Comparison of ENCODE assay signal across 1 cellular context in genomic region chr1:5992814-5993552, GRCh38.
TF ChIP-seq lines count a peak whose summit lies in the region.

No MANE protein-coding gene starts in this region.

TF ChIP-seq in K562, 482 proteins besides CTCF, POLR2A, EP300 and RAD21 (continued from another document and continues in another):
- TF ChIP-seq TFAP4 (CRISPR knock-in tag; IDR thresholded peaks at IDR 0.05; ENCODE audit: borderline replicate concordance) (0 out of 2 replicates have a peak, but pooled peaks have one; percentile 7), ZBTB7A (IDR thresholded peaks at IDR 0.05; ENCODE audit: borderline replicate concordance, control insufficient read depth, low read depth, low read length) (peak; percentile 14; the same call in 1 of the 2 replicates), ZNF212 (CRISPR knock-in tag; IDR thresholded peaks at IDR 0.05) (no peak), ZNF79 (CRISPR knock-in tag; IDR thresholded peaks at IDR 0.05; ENCODE audit: low read depth) (no peak), HOXB6 (CRISPR knock-in tag; IDR thresholded peaks at IDR 0.05; ENCODE audit: borderline replicate concordance) (no peak), HDAC8 (tag; IDR thresholded peaks at IDR 0.05) (no peak), E2F6 (IDR thresholded peaks at IDR 0.05; ENCODE audit: borderline replicate concordance in 1 of 2, extremely low read depth in 1 of 2, insufficient read depth in 1 of 2, insufficient read length in 1 of 2, low read depth in 1 of 2, low read length in 1 of 2, poor library complexity in 1 of 2, severe bottlenecking in 1 of 2) (peak in 1 of 2 experiments; percentile 7), HMGXB4 (CRISPR knock-in tag; IDR thresholded peaks at IDR 0.05) (no peak), ZNF512 (tag; IDR thresholded peaks at IDR 0.05) (peak; percentile 50), THRB (CRISPR knock-in tag; conservative IDR thresholded peaks at IDR 0.05) (no peak), TOE1 (IDR thresholded peaks at IDR 0.05; ENCODE audit: borderline replicate concordance) (peak; percentile 85), TOE1 (CRISPR knock-in tag; IDR thresholded peaks at IDR 0.05; ENCODE audit: borderline replicate concordance, low read depth) (no peak), NFYB (IDR thresholded peaks at IDR 0.05; ENCODE audit: extremely low read depth, insufficient read length) (no peak), ZNF253 (CRISPR knock-in tag; conservative IDR thresholded peaks at IDR 0.05) (no peak), NR0B1 (IDR thresholded peaks at IDR 0.05; ENCODE audit: partially characterized antibody) (no peak), ZNF174 (CRISPR knock-in tag; IDR thresholded peaks at IDR 0.05) (no peak), ZNF280B (CRISPR knock-in tag; IDR thresholded peaks at IDR 0.05) (no peak), NCOR1 (IDR thresholded peaks at IDR 0.05) (no peak), ZMIZ1 (IDR thresholded peaks at IDR 0.05; ENCODE audit: low read depth in 2 of 2, low read length in 2 of 2) (no peak), L3MBTL2 (IDR thresholded peaks at IDR 0.05) (no peak), ARID3B (CRISPR knock-in tag; IDR thresholded peaks at IDR 0.05; ENCODE audit: borderline replicate concordance) (no peak), ZBTB2 (IDR thresholded peaks at IDR 0.05) (no peak), ZZZ3 (IDR thresholded peaks at IDR 0.05) (no peak), HNRNPH1 (optimal IDR thresholded peaks at IDR 0.05; ENCODE audit: low read depth, low read length) (no peak), VEZF1 (CRISPR knock-in tag; IDR thresholded peaks at IDR 0.05) (no peak), PHF20 (IDR thresholded peaks at IDR 0.05; ENCODE audit: partially characterized antibody) (peak; percentile 24), PCBP1 (IDR thresholded peaks at IDR 0.05; ENCODE audit: low read depth, low read length, poor library complexity, severe bottlenecking) (peak; percentile 91), DIDO1 (tag; IDR thresholded peaks at IDR 0.05; ENCODE audit: low read depth) (no peak), ZFP91 (CRISPR knock-in tag; IDR thresholded peaks at IDR 0.05) (no peak)
